12 cellular contexts compared by ENCODE assay signal in genomic region chr1:222288056-222288455, GRCh38.
DNase-seq lines count a peak whose midpoint lies in the region; ATAC-seq lines count a peak whose summit lies in the region.
"Had no signal": no experiment of that assay in that cellular context is flagged by ENCODE, and none has a peak within 500 bp of the region (broad histone marks: within the 10 kb centered on the region; RNA-seq: fewer than 3 reads in every experiment).

No MANE protein-coding gene starts in this region.

- DNase-seq in ELR (ENCODE audit: low read depth) (peak; percentile 77), NOMO-1 (lab: John Stamatoyannopoulos, UW; ENCODE audit: unreplicated experiment in 2 of 2) (peak; percentile 58 to 81), amniotic epithelial cell (ENCODE audit: low read depth) (peak; percentile 60), islet precursor cell (peak; percentile 87), cortex of kidney (lab: John Stamatoyannopoulos, UW) (no peak), RKO (ENCODE audit: low spot score) (no peak)
- DNase-seq: activated naive CD8-positive, alpha-beta T cell treated with anti-CD3 and anti-CD28 coated beads, Interleukin-2, amount 50 U/mL, for 24 hours; glutamatergic neuron had no signal

- ATAC-seq in HG03571 (IDR thresholded peaks at IDR 0.05; ENCODE audit: unreplicated experiment), result no peak
- ATAC-seq in GM21576 (IDR thresholded peaks at IDR 0.05; ENCODE audit: unreplicated experiment), result no peak
- ATAC-seq: activated naive CD8-positive, alpha-beta T cell treated with anti-CD3 and anti-CD28 coated beads, Interleukin-2, amount 50 U/mL, for 24 hours; sciatic nerve; WTC11 had no signal

Comparison
In these comparisons a context has a peak if more than half of its experiments do, and no peak if none do; other contexts are left out.
1. DNase-seq: peak in ELR (single experiment), NOMO-1 (2 of 2), amniotic epithelial cell (single experiment) and islet precursor cell (single experiment); none in cortex of kidney (single experiment) and RKO (single experiment).